Comparison of ENCODE assay signal across 8 cellular contexts in genomic region chr1:23867953-23868847, GRCh38. TPM values are rescaled to one million over a fixed set of nuclear protein-coding genes. Genes with fewer than 3 reads are reported as not detected.
DNase-seq lines count a peak whose midpoint lies in the region; FAIRE-seq and TF ChIP-seq lines count a peak whose summit lies in the region.

TSS of gene FUCA1 (minus strand) at chr1:23868290. CDS start at chr1:23868286, 4 bp downstream.

- H3K27me3 ChIP-seq in Loucy (ENCODE audit: insufficient read depth, low read length, poor library complexity, severe bottlenecking) (peaks cover 6% of the 10 kb centered on the region), neuron (ENCODE audit: insufficient read depth, low read length) (peaks cover 11% of the 10 kb centered on the region), subcutaneous abdominal adipose tissue (ENCODE audit: control insufficient read depth in 5 of 5, insufficient read depth in 4 of 5, low read length in 5 of 5) (no peaks in the 10 kb centered on the region)

- DNase-seq in G401 (ENCODE audit: low spot score) (peak; percentile 96), H54 (ENCODE audit: insufficient read length, low spot score) (peak; percentile 85), SHP77 treated with DMSO at 0.1 percent for 48 hours (lab: John Stamatoyannopoulos, UW) (peak; percentile 87), foreskin melanocyte (peak; percentile 78)
- DNase-seq in activated gamma-delta T cell treated with anti-CD3 and anti-CD28 coated beads, Interleukin-2, amount 50 U/mL, for 16 hours (ENCODE audit: low read depth): peak; percentile 91

- no peaks in the 10 kb centered on the region for H3K79me2 ChIP-seq in Loucy (ENCODE audit: insufficient read depth, low read length)

- no peaks in the 10 kb centered on the region for H3F3A ChIP-seq in Loucy (ENCODE audit: low read depth)

- no peaks in the 10 kb centered on the region for H3K9me2 ChIP-seq in Loucy (replicated peaks; ENCODE audit: low read depth, low read length)

- H3K4me2 ChIP-seq in Loucy (ENCODE audit: low read depth, low read length, poor library complexity, severe bottlenecking): peak within 1 kb of the TSS; percentile 83

- TF ChIP-seq CTCF in Loucy (conservative IDR thresholded peaks at IDR 0.05; ENCODE audit: low read length): peak; percentile 81

- H3K4me3 ChIP-seq in Loucy (ENCODE audit: low read length, poor library complexity, severe bottlenecking): peak within 1 kb of the TSS; percentile 83
- peak within 1 kb of the TSS; percentile 79 for H3K4me3 ChIP-seq in neuron (ENCODE audit: low read length)
- peak within 1 kb of the TSS; percentile 86 to 94 (median 88) for H3K4me3 ChIP-seq in subcutaneous abdominal adipose tissue (ENCODE audit: low read depth in 1 of 5, low read length in 5 of 5)

- H3K9me3 ChIP-seq in Loucy (ENCODE audit: insufficient read depth, low read depth, low read length): no peaks in the 10 kb centered on the region
- no peaks in the 10 kb centered on the region for H3K9me3 ChIP-seq in neuron (ENCODE audit: low read length)
- H3K9me3 ChIP-seq in subcutaneous abdominal adipose tissue (ENCODE audit: control insufficient read depth in 5 of 5, low read length in 5 of 5): no peaks in the 10 kb centered on the region

- H3K27ac ChIP-seq in subcutaneous abdominal adipose tissue (ENCODE audit: low read depth, low read length): peak within 1 kb of the TSS; percentile 60

- H3K4me1 ChIP-seq in Loucy (ENCODE audit: insufficient read depth, low read length, poor library complexity, severe bottlenecking) (peaks cover 34% of the 10 kb centered on the region), neuron (ENCODE audit: insufficient read depth, low read length) (peaks cover 7% of the 10 kb centered on the region), subcutaneous abdominal adipose tissue (ENCODE audit: control insufficient read depth in 5 of 5, insufficient read depth in 5 of 5, low read length in 5 of 5) (peaks cover 7 to 42% (median 29%) of the 10 kb centered on the region in 5 donors)

- 0 out of 2 replicates have a peak, but pooled peaks have one; percentile 50 for TF ChIP-seq POLR2A in H54 (IDR thresholded peaks at IDR 0.05; ENCODE audit: low read depth, low read length)

- FAIRE-seq in H54 (lab: Jason Lieb, UNC): peak; percentile 84

- H3K9ac ChIP-seq in Loucy (ENCODE audit: low read depth, low read length, poor library complexity, severe bottlenecking): peak within 1 kb of the TSS; percentile 49
- peak within 1 kb of the TSS; percentile 71 to 87 (median 77) for H3K9ac ChIP-seq in subcutaneous abdominal adipose tissue (ENCODE audit: low read length in 5 of 5)

- H3K36me3 ChIP-seq in Loucy (ENCODE audit: insufficient read depth, low read length): no peaks in the 10 kb centered on the region
- no peaks in the 10 kb centered on the region for H3K36me3 ChIP-seq in neuron (ENCODE audit: insufficient read depth, low read length)
- H3K36me3 ChIP-seq in subcutaneous abdominal adipose tissue (ENCODE audit: control insufficient read depth in 5 of 5, insufficient read depth in 5 of 5, low read length in 5 of 5): peaks cover 0 to 10% (median 4%) of the 10 kb centered on the region in 5 donors

- H2AFZ ChIP-seq in Loucy (ENCODE audit: low read length): peak within 1 kb of the TSS; percentile 89
- peak within 1 kb of the TSS; percentile 95 for H2AFZ ChIP-seq in neuron (ENCODE audit: low read depth, low read length)

- in situ Hi-C loops in G401 (cut with HindIII; ENCODE audit: low sequenced_read_pairs): no loop called here

- no peaks in the 10 kb centered on the region for H4K20me1 ChIP-seq in Loucy (ENCODE audit: insufficient read depth, low read length, poor library complexity, severe bottlenecking)

RNA-seq across cellular contexts. Expression of gene FUCA1, which starts in this region (rescaled TPM):
- total RNA-seq in G401 (2014; rRNA removed; shearing (Covaris generic)): 79.4 and 84.1 TPM in 2 replicates

Comparison
In these comparisons a context has a peak if more than half of its experiments do, and no peak if none do; other contexts are left out.
1. Peak in every context shown above with its lines: DNase-seq, H3K4me3 ChIP-seq and H3K27ac ChIP-seq.